8 cellular contexts compared by ENCODE assay signal in genomic region chr19:41753159-41753558, GRCh38. TPM values are rescaled to one million over a fixed set of nuclear protein-coding genes. Genes with fewer than 3 reads are reported as not detected.
DNase-seq lines count a peak whose midpoint lies in the region; ATAC-seq and TF ChIP-seq lines count a peak whose summit lies in the region.

No MANE protein-coding gene starts in this region.

- peak; percentile 87 for TF ChIP-seq CTCF in GM12864 (IDR thresholded peaks at IDR 0.05; ENCODE audit: low read depth, low read length, missing control alignments)

- no peaks in the 10 kb centered on the region for H3K27me3 ChIP-seq in mucosa of stomach (ENCODE audit: control insufficient read depth, insufficient read depth, low read length)

- H3K9me3 Mint-ChIP-seq in activated CD4-positive, alpha-beta T cell treated with anti-CD3 and anti-CD28 coated beads, Interleukin-2, amount 10 ng/mL, durations not matched to agents 7 days and 5 days: no peaks in the 10 kb centered on the region

- ATAC-seq in HG03280 (IDR thresholded peaks at IDR 0.05; ENCODE audit: unreplicated experiment) (no peak), HG02970 (IDR thresholded peaks at IDR 0.05; ENCODE audit: low FRiP score, unreplicated experiment) (no peak)

- POLR2A ChIA-PET in activated CD4-positive, alpha-beta T cell treated with anti-CD3 and anti-CD28 coated beads, Interleukin-2, amount 10 ng/mL, durations not matched to agents 7 days and 5 days (lab: Charles Lee): interaction anchor here (0.7 kb wide), 1 partner anchor 106 kb away, joined by 3 read pairs; no protein-coding TSS in a partner anchor

- H3K4me1 ChIP-seq in mucosa of stomach (ENCODE audit: control insufficient read depth, insufficient read depth, low read length): peaks cover 44% of the 10 kb centered on the region

- CTCF ChIA-PET in activated CD4-positive, alpha-beta T cell treated with anti-CD3 and anti-CD28 coated beads, Interleukin-2, amount 10 ng/mL, durations not matched to agents 7 days and 5 days (lab: Charles Lee): interaction anchor here (0.6 to 2.6 kb wide), 29 partner anchors 9 to 205 kb away, joined by 3 to 22 read pairs (median 4); no protein-coding TSS in a partner anchor

- H3K9me3 ChIP-seq in mucosa of stomach (ENCODE audit: control insufficient read depth, low read length): no peaks in the 10 kb centered on the region

- H3K27me3 Mint-ChIP-seq in activated CD4-positive, alpha-beta T cell treated with anti-CD3 and anti-CD28 coated beads, Interleukin-2, amount 10 ng/mL, durations not matched to agents 7 days and 5 days: peaks cover 39% of the 10 kb centered on the region

- H3K36me3 Mint-ChIP-seq in activated CD4-positive, alpha-beta T cell treated with anti-CD3 and anti-CD28 coated beads, Interleukin-2, amount 10 ng/mL, durations not matched to agents 7 days and 5 days (ENCODE audit: low read depth): no peaks in the 10 kb centered on the region

- H3K4me3 ChIP-seq in GM12864 (ENCODE audit: low read depth, low read length) (no peak overlapping the region), mucosa of stomach (ENCODE audit: low read length) (no peak overlapping the region)

- DNase-seq in GM12864 (ENCODE audit: low read depth) (no peak), NCI-H1436 (lab: John Stamatoyannopoulos, UW) (peak; percentile 55), ecto neural progenitor cell (ENCODE audit: low spot score) (peak; percentile 74), stromal cell of bone marrow (ENCODE audit: low read depth) (peak; percentile 5)
- peak; percentile 76 for DNase-seq in activated CD4-positive, alpha-beta T cell treated with anti-CD3 and anti-CD28 coated beads, Interleukin-2, amount 10 ng/mL, durations not matched to agents 7 days and 5 days

- no peaks in the 10 kb centered on the region for H3K36me3 ChIP-seq in mucosa of stomach (ENCODE audit: control insufficient read depth, insufficient read depth, low read length)

- H3K4me1 Mint-ChIP-seq in activated CD4-positive, alpha-beta T cell treated with anti-CD3 and anti-CD28 coated beads, Interleukin-2, amount 10 ng/mL, durations not matched to agents 7 days and 5 days: peaks cover 3% of the 10 kb centered on the region

- H3K27ac Mint-ChIP-seq in activated CD4-positive, alpha-beta T cell treated with anti-CD3 and anti-CD28 coated beads, Interleukin-2, amount 10 ng/mL, durations not matched to agents 7 days and 5 days: no peak overlapping the region

- peak overlapping the region; percentile 47 for H3K9ac ChIP-seq in mucosa of stomach (ENCODE audit: low read length)

- no peak overlapping the region for H3K4me3 Mint-ChIP-seq in activated CD4-positive, alpha-beta T cell treated with anti-CD3 and anti-CD28 coated beads, Interleukin-2, amount 10 ng/mL, durations not matched to agents 7 days and 5 days

RNA-seq across cellular contexts. Expression of gene CEACAM6, which starts 2.2 kb away (rescaled TPM):
- total RNA-seq in activated CD4-positive, alpha-beta T cell treated with anti-CD3 and anti-CD28 coated beads, Interleukin-2, amount 10 ng/mL, durations not matched to agents 7 days and 5 days: not detected

RNA-seq across cellular contexts. Expression of gene CEACAM3, which starts 43.2 kb away (rescaled TPM):
- total RNA-seq in activated CD4-positive, alpha-beta T cell treated with anti-CD3 and anti-CD28 coated beads, Interleukin-2, amount 10 ng/mL, durations not matched to agents 7 days and 5 days: not detected

RNA-seq across cellular contexts. Expression of gene CEACAM5, which starts 44.7 kb away (rescaled TPM):
- total RNA-seq in activated CD4-positive, alpha-beta T cell treated with anti-CD3 and anti-CD28 coated beads, Interleukin-2, amount 10 ng/mL, durations not matched to agents 7 days and 5 days: not detected
